Comparison of ENCODE assay signal across 8 cellular contexts in the genomic region with DNA sequence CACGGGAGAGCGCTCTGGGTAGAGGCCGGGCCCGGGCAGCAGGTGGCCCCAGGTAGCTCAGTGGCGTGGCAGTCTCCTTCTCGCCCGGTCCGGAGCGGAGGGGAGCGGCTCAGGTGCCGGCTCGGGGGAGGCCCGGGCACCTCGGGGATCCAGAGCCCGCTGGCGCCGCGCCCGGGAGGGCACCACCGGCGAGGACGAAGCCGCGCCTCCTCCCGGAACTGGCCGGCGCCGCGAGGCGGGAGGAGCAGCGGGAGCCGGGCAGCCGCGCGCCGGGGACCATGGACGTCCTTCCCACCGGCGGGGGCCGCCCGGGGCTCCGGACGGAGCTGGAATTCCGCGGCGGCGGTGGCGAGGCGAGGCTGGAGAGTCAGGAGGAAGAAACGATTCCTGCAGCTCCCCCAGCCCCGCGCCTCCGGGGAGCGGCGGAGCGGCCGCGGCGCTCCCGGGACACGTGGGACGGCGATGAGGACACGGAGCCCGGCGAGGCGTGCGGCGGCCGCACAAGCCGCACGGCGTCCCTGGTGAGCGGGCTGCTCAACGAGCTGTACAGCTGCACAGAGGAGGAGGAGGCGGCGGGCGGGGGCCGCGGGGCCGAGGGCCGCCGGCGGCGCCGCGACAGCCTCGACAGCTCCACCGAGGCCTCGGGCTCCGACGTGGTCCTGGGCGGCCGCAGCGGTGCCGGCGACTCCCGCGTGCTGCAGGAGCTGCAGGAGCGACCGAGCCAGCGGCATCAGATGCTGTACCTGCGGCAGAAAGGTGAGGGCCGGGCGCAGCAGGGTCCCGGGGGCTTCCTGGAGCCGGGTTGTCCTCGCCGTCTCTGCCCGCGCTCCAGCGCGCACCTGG. TPM values are rescaled to one million over a fixed set of nuclear protein-coding genes. Genes with fewer than 3 reads are reported as not detected.
DNase-seq lines count a peak whose midpoint lies in the region.

No MANE protein-coding gene starts in this region.

- peak overlapping the region; percentile 39 for H3K4me3 ChIP-seq in CD8-positive, alpha-beta memory T cell (ENCODE audit: low read length)
- peak overlapping the region; percentile 48 for H3K4me3 ChIP-seq in GM23248
- H3K4me3 ChIP-seq in adipocyte (ENCODE audit: low read length), result peak overlapping the region; percentile 73
- H3K4me3 ChIP-seq in iPS-15b (ENCODE audit: low read depth, low read length), result peak overlapping the region; percentile 63
- peak overlapping the region; percentile 40 for H3K4me3 ChIP-seq in skeletal muscle cell (ENCODE audit: low read depth, low read length)

- no peaks in the 10 kb centered on the region for H3K9me3 ChIP-seq in CD8-positive, alpha-beta memory T cell (ENCODE audit: low read length)
- H3K9me3 ChIP-seq in GM23248 (ENCODE audit: low read depth), result no peaks in the 10 kb centered on the region
- peaks cover 12% of the 10 kb centered on the region for H3K9me3 ChIP-seq in adipocyte (ENCODE audit: control insufficient read depth, low read length)
- no peaks in the 10 kb centered on the region for H3K9me3 ChIP-seq in iPS-15b (ENCODE audit: control insufficient read depth, insufficient read depth, low read length)

- H3K9ac ChIP-seq in GM23248, result no peak overlapping the region
- no peak overlapping the region for H3K9ac ChIP-seq in adipocyte (ENCODE audit: low read length)
- H3K9ac ChIP-seq in iPS-15b (ENCODE audit: low read depth, low read length), result peak overlapping the region; percentile 37

- peaks cover 8 to 22% (median 20%) of the 10 kb centered on the region in 5 donors for H3K9me3 Mint-ChIP-seq in CD8-positive, alpha-beta memory T cell

- POLR2A ChIA-PET in CD8-positive, alpha-beta memory T cell (lab: Charles Lee), result interaction anchor here (0.7 kb wide), 1 partner anchor 37 kb away, joined by 3 read pairs; no protein-coding TSS in a partner anchor

- H3K27me3 ChIP-seq in CD8-positive, alpha-beta memory T cell (ENCODE audit: insufficient read depth, low read length, poor library complexity, severe bottlenecking), result peaks cover 51% of the 10 kb centered on the region
- H3K27me3 ChIP-seq in GM23248 (replicated peaks; ENCODE audit: insufficient read depth) (peaks cover 60% of the 10 kb centered on the region), adipocyte (replicated peaks; ENCODE audit: control insufficient read depth, insufficient read depth, low read length) (peaks cover 27% of the 10 kb centered on the region), iPS-15b (ENCODE audit: control insufficient read depth, insufficient read depth, low read length) (peaks cover 45% of the 10 kb centered on the region)

- H3K27ac Mint-ChIP-seq in CD8-positive, alpha-beta memory T cell, result peak overlapping the region in 1 of 8 donors; percentile 29

- WGBS in GM23248 (ENCODE audit: low coverage in 1 of 2, low lambda C conversion rate in 2 of 2, missing lambda C conversion rate in 2 of 2), 2 experiments, result 5% methylated on average over 72 to 84 of the region's 113 CpGs

- in situ Hi-C loops in GM23248 (cut with MboI), result no loop called here

- no peak overlapping the region for H3K4me2 ChIP-seq in GM23248 (ENCODE audit: unreplicated experiment)

- no peaks in the 10 kb centered on the region for H3K36me3 ChIP-seq in CD8-positive, alpha-beta memory T cell (ENCODE audit: insufficient read depth, low read length)
- no peaks in the 10 kb centered on the region for H3K36me3 ChIP-seq in GM23248 (ENCODE audit: low read depth)
- no peaks in the 10 kb centered on the region for H3K36me3 ChIP-seq in adipocyte (ENCODE audit: control insufficient read depth, insufficient read depth, low read length, severe bottlenecking)
- H3K36me3 ChIP-seq in iPS-15b (ENCODE audit: control insufficient read depth, insufficient read depth, low read length), result no peaks in the 10 kb centered on the region

- peaks cover 15 to 22% (median 20%) of the 10 kb centered on the region in 3 donors for H3K4me1 Mint-ChIP-seq in CD8-positive, alpha-beta memory T cell

- peaks cover 66 to 88% of the 10 kb centered on the region in 2 donors for H3K27me3 Mint-ChIP-seq in CD8-positive, alpha-beta memory T cell

- CTCF ChIA-PET in CD8-positive, alpha-beta memory T cell (lab: Charles Lee), result interaction anchor here (0.9 to 2.9 kb wide), 5 partner anchors 14 to 21 kb away, joined by 3 to 19 read pairs (median 4); a partner anchor contains a TSS

- peaks cover 13% of the 10 kb centered on the region for H3K4me1 ChIP-seq in CD8-positive, alpha-beta memory T cell (ENCODE audit: insufficient read depth, low read length)
- H3K4me1 ChIP-seq in GM23248 (ENCODE audit: insufficient read depth) (no peaks in the 10 kb centered on the region), adipocyte (ENCODE audit: control insufficient read depth, insufficient read depth, low read length) (peaks cover 8% of the 10 kb centered on the region), iPS-15b (ENCODE audit: control insufficient read depth, insufficient read depth, low read length) (peaks cover 6% of the 10 kb centered on the region)

- H3F3A ChIP-seq in GM23248 (ENCODE audit: insufficient read depth), result no peaks in the 10 kb centered on the region

- H3K4me3 Mint-ChIP-seq in CD8-positive, alpha-beta memory T cell, result peak overlapping the region; percentile 76 to 88 (median 84)

- H3K36me3 Mint-ChIP-seq in CD8-positive, alpha-beta memory T cell, result peaks cover 0 to 12% (median 5%) of the 10 kb centered on the region in 3 donors

- H2AFZ ChIP-seq in GM23248, result peak overlapping the region; percentile 60

- no peak overlapping the region for H3K27ac ChIP-seq in CD8-positive, alpha-beta memory T cell (ENCODE audit: low read depth, low read length)
- H3K27ac ChIP-seq in GM23248, result no peak overlapping the region

- H4K20me1 ChIP-seq in GM23248 (ENCODE audit: insufficient read depth), result no peaks in the 10 kb centered on the region

- no peaks in the 10 kb centered on the region for H3K9me2 ChIP-seq in GM23248 (ENCODE audit: insufficient read depth)

- no peaks in the 10 kb centered on the region for H3K79me2 ChIP-seq in GM23248 (ENCODE audit: insufficient read depth)

- no peak for DNase-seq in CD8-positive, alpha-beta memory T cell
- DNase-seq in GM23248, result peak; percentile 40
- peak; percentile 80 for DNase-seq in NCI-H510A treated with DMSO at 0.1 percent for 48 hours (lab: John Stamatoyannopoulos, UW)
- DNase-seq in adipocyte (ENCODE audit: low read depth), result peak; percentile 57
- no peak for DNase-seq in skeletal muscle cell (ENCODE audit: low read depth)
- DNase-seq in GM19240 (ENCODE audit: insufficient read length, low spot score), result no peak
- DNase-seq in inferior parietal cortex (ENCODE audit: extremely low spot score), result no peak

RNA-seq across cellular contexts. Expression of a gene that starts 21.5 kb away (rescaled TPM):
- total RNA-seq in CD8-positive, alpha-beta memory T cell, result 10 to 100 TPM; 20.7 to 21.1 TPM
- polyA plus RNA-seq in CD8-positive, alpha-beta memory T cell, result 47.5 TPM
- total RNA-seq in GM23248 (2014; rRNA removed; shearing (Covaris generic)), result 121 and 129 TPM in 2 replicates
- polyA plus RNA-seq in GM23248 (2016; fragmentation: Nextera tagmentation; extraction: Ambion mirVana), result 75.5 and 76.6 TPM in 2 replicates

RNA-seq across cellular contexts. Expression of a gene that starts 43.7 kb away (rescaled TPM):
- 1 to 10 TPM; 1.7 TPM for total RNA-seq in CD8-positive, alpha-beta memory T cell
- polyA plus RNA-seq in CD8-positive, alpha-beta memory T cell, result not detected
- total RNA-seq in GM23248 (2014; rRNA removed; shearing (Covaris generic)), result not detected in 2 replicates
- 0.09 and 0.49 TPM in 2 replicates for polyA plus RNA-seq in GM23248 (2016; fragmentation: Nextera tagmentation; extraction: Ambion mirVana)

Comparison
In these comparisons a context has a peak if more than half of its experiments do, and no peak if none do; other contexts are left out.
1. DNase-seq: peak in GM23248 (single experiment), NCI-H510A treated with DMSO at 0.1 percent for 48 hours (single experiment) and adipocyte (single experiment); none in CD8-positive, alpha-beta memory T cell (0 of 5), skeletal muscle cell (single experiment), GM19240 (single experiment) and inferior parietal cortex (single experiment).
2. Peak in every context shown above with its lines, with median percentiles within 50 percentile points of each other: H3K4me3 ChIP-seq.